1 cellular context compared by ENCODE assay signal in genomic region chr20:48398506-48399449, GRCh38.
TF ChIP-seq lines count a peak whose summit lies in the region.

No MANE protein-coding gene starts in this region.

TF ChIP-seq in HepG2, 621 proteins besides CTCF, POLR2A, EP300 and RAD21 (continued from another document and continues in another):
- TF ChIP-seq, protein P1, sequence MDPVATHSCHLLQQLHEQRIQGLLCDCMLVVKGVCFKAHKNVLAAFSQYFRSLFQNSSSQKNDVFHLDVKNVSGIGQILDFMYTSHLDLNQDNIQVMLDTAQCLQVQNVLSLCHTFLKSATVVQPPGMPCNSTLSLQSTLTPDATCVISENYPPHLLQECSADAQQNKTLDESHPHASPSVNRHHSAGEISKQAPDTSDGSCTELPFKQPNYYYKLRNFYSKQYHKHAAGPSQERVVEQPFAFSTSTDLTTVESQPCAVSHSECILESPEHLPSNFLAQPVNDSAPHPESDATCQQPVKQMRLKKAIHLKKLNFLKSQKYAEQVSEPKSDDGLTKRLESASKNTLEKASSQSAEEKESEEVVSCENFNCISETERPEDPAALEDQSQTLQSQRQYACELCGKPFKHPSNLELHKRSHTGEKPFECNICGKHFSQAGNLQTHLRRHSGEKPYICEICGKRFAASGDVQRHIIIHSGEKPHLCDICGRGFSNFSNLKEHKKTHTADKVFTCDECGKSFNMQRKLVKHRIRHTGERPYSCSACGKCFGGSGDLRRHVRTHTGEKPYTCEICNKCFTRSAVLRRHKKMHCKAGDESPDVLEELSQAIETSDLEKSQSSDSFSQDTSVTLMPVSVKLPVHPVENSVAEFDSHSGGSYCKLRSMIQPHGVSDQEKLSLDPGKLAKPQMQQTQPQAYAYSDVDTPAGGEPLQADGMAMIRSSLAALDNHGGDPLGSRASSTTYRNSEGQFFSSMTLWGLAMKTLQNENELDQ (CRISPR knock-in tag; IDR thresholded peaks at IDR 0.05; ENCODE audit: borderline replicate concordance): no peak
- TF ChIP-seq, protein P2, sequence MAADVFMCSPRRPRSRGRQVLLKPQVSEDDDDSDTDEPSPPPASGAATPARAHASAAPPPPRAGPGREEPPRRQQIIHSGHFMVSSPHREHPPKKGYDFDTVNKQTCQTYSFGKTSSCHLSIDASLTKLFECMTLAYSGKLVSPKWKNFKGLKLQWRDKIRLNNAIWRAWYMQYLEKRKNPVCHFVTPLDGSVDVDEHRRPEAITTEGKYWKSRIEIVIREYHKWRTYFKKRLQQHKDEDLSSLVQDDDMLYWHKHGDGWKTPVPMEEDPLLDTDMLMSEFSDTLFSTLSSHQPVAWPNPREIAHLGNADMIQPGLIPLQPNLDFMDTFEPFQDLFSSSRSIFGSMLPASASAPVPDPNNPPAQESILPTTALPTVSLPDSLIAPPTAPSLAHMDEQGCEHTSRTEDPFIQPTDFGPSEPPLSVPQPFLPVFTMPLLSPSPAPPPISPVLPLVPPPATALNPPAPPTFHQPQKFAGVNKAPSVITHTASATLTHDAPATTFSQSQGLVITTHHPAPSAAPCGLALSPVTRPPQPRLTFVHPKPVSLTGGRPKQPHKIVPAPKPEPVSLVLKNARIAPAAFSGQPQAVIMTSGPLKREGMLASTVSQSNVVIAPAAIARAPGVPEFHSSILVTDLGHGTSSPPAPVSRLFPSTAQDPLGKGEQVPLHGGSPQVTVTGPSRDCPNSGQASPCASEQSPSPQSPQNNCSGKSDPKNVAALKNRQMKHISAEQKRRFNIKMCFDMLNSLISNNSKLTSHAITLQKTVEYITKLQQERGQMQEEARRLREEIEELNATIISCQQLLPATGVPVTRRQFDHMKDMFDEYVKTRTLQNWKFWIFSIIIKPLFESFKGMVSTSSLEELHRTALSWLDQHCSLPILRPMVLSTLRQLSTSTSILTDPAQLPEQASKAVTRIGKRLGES (CRISPR knock-in tag; IDR thresholded peaks at IDR 0.05; ENCODE audit: borderline replicate concordance): peak; percentile 43; the same call in 1 of the 2 replicates
- peak; percentile 22; the same call in 1 of the 2 replicates for TF ChIP-seq GABPB1 (CRISPR knock-in tag; IDR thresholded peaks at IDR 0.05)
- no peak for TF ChIP-seq SNAPC4 (CRISPR knock-in tag; IDR thresholded peaks at IDR 0.05)
- peak; percentile 72; the same call in 1 of the 2 replicates for TF ChIP-seq PATZ1 (CRISPR knock-in tag; IDR thresholded peaks at IDR 0.05)
- TF ChIP-seq ZBTB2 (CRISPR knock-in tag; IDR thresholded peaks at IDR 0.05; ENCODE audit: low read depth): no peak
- TF ChIP-seq ZBTB42 (CRISPR knock-in tag; IDR thresholded peaks at IDR 0.05): no peak
- TF ChIP-seq ZNF451 (CRISPR knock-in tag; IDR thresholded peaks at IDR 0.05): no peak
- TF ChIP-seq ZNF629 (CRISPR knock-in tag; conservative IDR thresholded peaks at IDR 0.05): peak; percentile 47; the same call in 1 of the 2 replicates
- TF ChIP-seq CREBL2 (CRISPR knock-in tag; IDR thresholded peaks at IDR 0.05; ENCODE audit: borderline replicate concordance): no peak
- 0 out of 2 replicates have a peak, but pooled peaks have one; percentile 43 for TF ChIP-seq MTA1 (CRISPR knock-in tag; IDR thresholded peaks at IDR 0.05; ENCODE audit: borderline replicate concordance)
- TF ChIP-seq, protein P3, sequence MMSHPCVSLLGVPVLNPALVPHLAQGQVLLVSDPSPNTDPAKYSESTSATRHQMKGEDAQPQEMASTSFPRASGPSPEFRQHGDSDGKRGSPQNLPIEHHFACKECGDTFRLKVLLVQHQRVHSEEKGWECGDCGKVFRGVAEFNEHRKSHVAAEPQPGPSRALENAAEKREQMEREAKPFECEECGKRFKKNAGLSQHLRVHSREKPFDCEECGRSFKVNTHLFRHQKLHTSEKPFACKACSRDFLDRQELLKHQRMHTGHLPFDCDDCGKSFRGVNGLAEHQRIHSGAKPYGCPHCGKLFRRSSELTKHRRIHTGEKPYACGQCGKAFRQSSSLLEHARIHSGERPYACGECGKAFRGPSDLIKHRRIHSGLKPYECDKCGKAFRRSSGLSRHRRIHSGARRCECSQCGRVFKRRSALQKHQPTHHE (CRISPR knock-in tag; IDR thresholded peaks at IDR 0.05; ENCODE audit: borderline replicate concordance): no peak
- 0 out of 2 replicates have a peak, but pooled peaks have one; percentile 24 for TF ChIP-seq TARDBP (CRISPR knock-in tag; IDR thresholded peaks at IDR 0.05)
- TF ChIP-seq JDP2 (CRISPR knock-in tag; IDR thresholded peaks at IDR 0.05; ENCODE audit: borderline replicate concordance): no peak
- no peak for TF ChIP-seq ZNF317 (CRISPR knock-in tag; IDR thresholded peaks at IDR 0.05)
- no peak for TF ChIP-seq ZNF276 (CRISPR knock-in tag; IDR thresholded peaks at IDR 0.05; ENCODE audit: low read depth)
- 0 out of 2 replicates have a peak, but pooled peaks have one; percentile 24 for TF ChIP-seq ZSCAN31 (CRISPR knock-in tag; IDR thresholded peaks at IDR 0.05; ENCODE audit: low read depth)
- TF ChIP-seq NKX3-1 (CRISPR knock-in tag; IDR thresholded peaks at IDR 0.05): peak; percentile 25; the same call in 1 of the 2 replicates
- no peak for TF ChIP-seq SMAD3 (CRISPR knock-in tag; IDR thresholded peaks at IDR 0.05)
- TF ChIP-seq RBM39 (IDR thresholded peaks at IDR 0.05; ENCODE audit: low read depth, low read length, poor library complexity, severe bottlenecking): no peak
- no peak for TF ChIP-seq MXD1 (CRISPR knock-in tag; IDR thresholded peaks at IDR 0.05)
- no peak for TF ChIP-seq ZSCAN30 (CRISPR knock-in tag; IDR thresholded peaks at IDR 0.05)
- peak; percentile 79 for TF ChIP-seq ZSCAN22 (CRISPR knock-in tag; IDR thresholded peaks at IDR 0.05)
- peak; percentile 33; the same call in 1 of the 2 replicates for TF ChIP-seq TFE3 (CRISPR knock-in tag; IDR thresholded peaks at IDR 0.05)
- TF ChIP-seq, protein P4, sequence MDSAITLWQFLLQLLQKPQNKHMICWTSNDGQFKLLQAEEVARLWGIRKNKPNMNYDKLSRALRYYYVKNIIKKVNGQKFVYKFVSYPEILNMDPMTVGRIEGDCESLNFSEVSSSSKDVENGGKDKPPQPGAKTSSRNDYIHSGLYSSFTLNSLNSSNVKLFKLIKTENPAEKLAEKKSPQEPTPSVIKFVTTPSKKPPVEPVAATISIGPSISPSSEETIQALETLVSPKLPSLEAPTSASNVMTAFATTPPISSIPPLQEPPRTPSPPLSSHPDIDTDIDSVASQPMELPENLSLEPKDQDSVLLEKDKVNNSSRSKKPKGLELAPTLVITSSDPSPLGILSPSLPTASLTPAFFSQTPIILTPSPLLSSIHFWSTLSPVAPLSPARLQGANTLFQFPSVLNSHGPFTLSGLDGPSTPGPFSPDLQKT (CRISPR knock-in tag; IDR thresholded peaks at IDR 0.05; ENCODE audit: borderline replicate concordance): no peak
- TF ChIP-seq ARNTL (CRISPR knock-in tag; IDR thresholded peaks at IDR 0.05): no peak
- no peak for TF ChIP-seq ETV6 (CRISPR knock-in tag; conservative IDR thresholded peaks at IDR 0.05)
- no peak for TF ChIP-seq DZIP1 (CRISPR knock-in tag; IDR thresholded peaks at IDR 0.05)
- no peak for TF ChIP-seq ZNF713 (CRISPR knock-in tag; IDR thresholded peaks at IDR 0.05)
- no peak for TF ChIP-seq ZNF850 (CRISPR knock-in tag; conservative IDR thresholded peaks at IDR 0.05)
